In genomic region chr17:63246344-63246743, GRCh38 we compare ENCODE assay signal across 29 cellular contexts.
DNase-seq lines count a peak whose midpoint lies in the region; ATAC-seq and TF ChIP-seq lines count a peak whose summit lies in the region.
"Had no signal": no experiment of that assay in that cellular context is flagged by ENCODE, and none has a peak within 500 bp of the region (broad histone marks: within the 10 kb centered on the region; RNA-seq: fewer than 3 reads in every experiment).

No MANE protein-coding gene starts in this region.

- no peak for ATAC-seq in HG03196 (IDR thresholded peaks at IDR 0.05; ENCODE audit: unreplicated experiment)
- ATAC-seq: activated CD4-positive, CD25-positive, alpha-beta regulatory T cell treated with anti-CD3 and anti-CD28 coated beads, Interleukin-2, amount 50 U/mL, for 24 hours; left ventricle myocardium superior; naive thymus-derived CD4-positive, alpha-beta T cell; psoas muscle; stimulated activated naive CD8-positive, alpha-beta T cell treated with anti-CD3 and anti-CD28 coated beads, Interleukin-15, Interleukin-2, amounts not matched to agents 100 U/mL and 50 U/mL, for 24 hours had no signal

- no peaks in the 10 kb centered on the region for H3K36me3 ChIP-seq in SK-N-MC (ENCODE audit: insufficient read depth, low read length)
- H3K36me3 ChIP-seq: SJCRH30, thoracic aorta had no signal

- H3K4me1 Mint-ChIP-seq in mesothelial cell of epicardium: peaks cover 14% of the 10 kb centered on the region
- H3K4me1 Mint-ChIP-seq: immature natural killer cell had no signal

- H3K27ac ChIP-seq in SK-N-MC: peak overlapping the region; percentile 32
- H3K27ac ChIP-seq: BLaER1 treated with 17β-estradiol and CSF1 and Interleukin-3, amounts not matched to agents 10 nM and 100 nM; psoas muscle; SJCRH30; thoracic aorta had no signal

- peaks cover 21% of the 10 kb centered on the region for H3K36me3 Mint-ChIP-seq in mesothelial cell of epicardium

- H3K4me3 ChIP-seq in AG10803 (ENCODE audit: low read length) (no peak overlapping the region), SK-N-MC (peak overlapping the region; percentile 20; the same call in 1 of the 2 replicates), epithelial cell of esophagus (ENCODE audit: low read length) (no peak overlapping the region)
- H3K4me3 ChIP-seq: BLaER1 treated with 17β-estradiol and CSF1 and Interleukin-3, amounts not matched to agents 10 nM and 100 nM; psoas muscle; SJCRH30; thoracic aorta had no signal

- H3K9me3 ChIP-seq in SK-N-MC (ENCODE audit: low read depth, low read length): no peaks in the 10 kb centered on the region
- H3K9me3 ChIP-seq: SJCRH30, thoracic aorta had no signal

- H3K27me3 Mint-ChIP-seq in mesothelial cell of epicardium (ENCODE audit: low read depth): no peaks in the 10 kb centered on the region

- peaks cover 20% of the 10 kb centered on the region for H3K9me3 Mint-ChIP-seq in mesothelial cell of epicardium
- H3K9me3 Mint-ChIP-seq: activated naive CD4-positive, alpha-beta T cell treated with anti-CD3 and anti-CD28 coated beads, Interleukin-2, amount 50 U/mL, for 72 hours; immature natural killer cell had no signal

- TF ChIP-seq CTCF in AG10803 (conservative IDR thresholded peaks at IDR 0.05; ENCODE audit: low read length): no peak
- TF ChIP-seq CTCF in epithelial cell of esophagus (IDR thresholded peaks at IDR 0.05; ENCODE audit: insufficient read depth, low read depth, low read length, missing control alignments): no peak
- no peak for TF ChIP-seq CTCF in mesothelial cell of epicardium (IDR thresholded peaks at IDR 0.05; ENCODE audit: unreplicated experiment)

- DNase-seq in AG10803 (ENCODE audit: low read depth) (peak; percentile 25), SK-N-MC (ENCODE audit: low read depth, low spot score) (peak; percentile 60), epithelial cell of esophagus (ENCODE audit: low read depth) (peak; percentile 18), mesothelial cell of epicardium (ENCODE audit: low spot score in 2 of 2, unreplicated experiment in 2 of 2) (no peak), NCI-H2081 treated with DMSO at 0.1 percent for 48 hours (lab: John Stamatoyannopoulos, UW) (no peak), activated gamma-delta T cell treated with Interleukin-2 at 50 U/mL for 16 hours (no peak)
- DNase-seq: activated CD4-positive, alpha-beta T cell treated with anti-CD3 and anti-CD28 coated beads, Interleukin-2, amount 50 U/mL, for 48 hours; COR-L47; DMS53; effector memory CD4-positive, alpha-beta T cell; GDM1; H9; hypothalamus; immature natural killer cell; Karpas-422; left ventricle myocardium superior; midbrain; naive thymus-derived CD4-positive, alpha-beta T cell; NCI-H1436 treated with DMSO at 0.1 percent for 48 hours; NCI-H2107; NCI-H446 treated with DMSO at 0.1 percent for 48 hours; psoas muscle; SJCRH30; stimulated activated naive CD8-positive, alpha-beta T cell treated with anti-CD3 and anti-CD28 coated beads, Interleukin-15, Interleukin-2, amounts not matched to agents 100 U/mL and 50 U/mL, for 24 hours had no signal

- no peak overlapping the region for H3K4me3 Mint-ChIP-seq in mesothelial cell of epicardium
- H3K4me3 Mint-ChIP-seq: H9; immature natural killer cell; naive thymus-derived CD4-positive, alpha-beta T cell had no signal

- H3K27ac Mint-ChIP-seq in mesothelial cell of epicardium: peak overlapping the region; percentile 40
- H3K27ac Mint-ChIP-seq: activated naive CD4-positive, alpha-beta T cell treated with anti-CD3 and anti-CD28 coated beads, Interleukin-2, amount 50 U/mL, for 72 hours; H9; immature natural killer cell; naive thymus-derived CD4-positive, alpha-beta T cell had no signal

- H3K9ac ChIP-seq in SK-N-MC (ENCODE audit: insufficient read length): no peak overlapping the region
- H3K9ac ChIP-seq: BLaER1 treated with 17β-estradiol and CSF1 and Interleukin-3, amounts not matched to agents 10 nM and 100 nM had no signal

Comparison
In these comparisons a context has a peak if more than half of its experiments do, and no peak if none do; other contexts are left out.
1. DNase-seq: peak in AG10803 (single experiment), SK-N-MC (single experiment) and epithelial cell of esophagus (single experiment); none in mesothelial cell of epicardium (0 of 2), NCI-H2081 treated with DMSO at 0.1 percent for 48 hours (single experiment) and activated gamma-delta T cell treated with Interleukin-2 at 50 U/mL for 16 hours (single experiment).